Comparison of ENCODE assay signal across 23 cellular contexts in genomic region chr9:81578606-81579005, GRCh38.
DNase-seq lines count a peak whose midpoint lies in the region; ATAC-seq and TF ChIP-seq lines count a peak whose summit lies in the region.
"Had no signal": no experiment of that assay in that cellular context is flagged by ENCODE, and none has a peak within 500 bp of the region (broad histone marks: within the 10 kb centered on the region; RNA-seq: fewer than 3 reads in every experiment).

No MANE protein-coding gene starts in this region.

- no peaks in the 10 kb centered on the region for H3F3A ChIP-seq in SK-N-SH (replicated peaks; ENCODE audit: insufficient read depth)

- no peaks in the 10 kb centered on the region for H3K9me3 Mint-ChIP-seq in WTC11
- H3K9me3 Mint-ChIP-seq: activated naive CD4-positive, alpha-beta T cell treated with anti-CD3 and anti-CD28 coated beads, Interleukin-2, amount 50 U/mL, for 24 hours; T-helper 1 cell treated with Interleukin-12 subunit alpha and Interleukin-12 subunit beta and Interleukin-4 antibody, amounts not matched to agents 30 μg/mL and 1 μg/mL, for 36 hours had no signal

- no peaks in the 10 kb centered on the region for H3K27me3 Mint-ChIP-seq in WTC11 (ENCODE audit: low read depth)
- H3K27me3 Mint-ChIP-seq: activated naive CD4-positive, alpha-beta T cell treated with anti-CD3 and anti-CD28 coated beads, Interleukin-2, amount 50 U/mL, for 24 hours; naive thymus-derived CD4-positive, alpha-beta T cell; stimulated activated naive CD8-positive, alpha-beta T cell treated with anti-CD3 and anti-CD28 coated beads, Interleukin-15, Interleukin-2, amounts not matched to agents 100 ng/mL and 50 ng/mL, for 24 hours had no signal

- POLR2A ChIA-PET in SK-N-SH (lab: Yijun Ruan, JAX) (no interaction called here), WTC11 (lab: Charles Lee) (interaction anchor here (0.6 kb wide), 1 partner anchor 39 kb away, joined by 6 read pairs; no protein-coding TSS in a partner anchor)

- TF ChIP-seq EP300 in SK-N-SH (IDR thresholded peaks at IDR 0.05; ENCODE audit: borderline replicate concordance in 1 of 2, low read depth in 1 of 2, low read length in 1 of 2), result no peak

- H3K4me2 ChIP-seq in SK-N-SH, result no peak overlapping the region

- H3K9me2 ChIP-seq in SK-N-SH, result no peaks in the 10 kb centered on the region

- H3K79me2 ChIP-seq in SK-N-SH (ENCODE audit: insufficient read depth), result no peaks in the 10 kb centered on the region

- H3K36me3 Mint-ChIP-seq in WTC11, result peaks cover 35% of the 10 kb centered on the region
- H3K36me3 Mint-ChIP-seq: activated naive CD4-positive, alpha-beta T cell treated with anti-CD3 and anti-CD28 coated beads, Interleukin-2, amount 50 U/mL, for 24 hours; naive thymus-derived CD4-positive, alpha-beta T cell had no signal

- H3K9me3 ChIP-seq in SK-N-SH, result no peaks in the 10 kb centered on the region
- H3K9me3 ChIP-seq: body of pancreas, esophagus muscularis mucosa, transverse colon had no signal

- peaks cover 3 to 9% of the 10 kb centered on the region in 2 experiments for H3K36me3 ChIP-seq in SK-N-SH (replicated peaks in 1 of 2; ENCODE audit: control insufficient read depth in 1 of 2, insufficient read depth in 2 of 2, low read length in 1 of 2)
- H3K36me3 ChIP-seq: transverse colon had no signal

- H3K4me1 Mint-ChIP-seq in WTC11, result peaks cover 37% of the 10 kb centered on the region
- H3K4me1 Mint-ChIP-seq: activated naive CD4-positive, alpha-beta T cell treated with anti-CD3 and anti-CD28 coated beads, Interleukin-2, amount 50 U/mL, for 24 hours; naive thymus-derived CD4-positive, alpha-beta T cell had no signal

- DNase-seq in SK-N-SH, result no peak
- no peak for DNase-seq in WTC11 (ENCODE audit: low spot score)
- peak; percentile 53 for DNase-seq in hepatic stellate cell (ENCODE audit: low spot score)
- DNase-seq in dermis blood vessel endothelial cell, result no peak
- no peak for DNase-seq in NCI-H2227 treated with DMSO at 0.1 percent for 48 hours (lab: John Stamatoyannopoulos, UW)
- DNase-seq in activated T-cell treated with anti-CD3 and anti-CD28 coated beads for 4 hours, result no peak
- DNase-seq: activated CD4-positive, alpha-beta T cell treated with anti-CD3 and anti-CD28 coated beads for 48 hours; body of pancreas; naive thymus-derived CD4-positive, alpha-beta T cell; NCI-H1105 treated with DMSO at 0.1 percent for 48 hours; NCI-H2081; retina; stimulated activated CD4-positive, alpha-beta T cell treated with anti-CD3 and anti-CD28 coated beads, Interleukin-12 subunit alpha, Interleukin-12 subunit beta, amount 100 ng/mL, for 4 hours; transverse colon had no signal

- ATAC-seq in SK-N-SH treated with all-trans-retinoic acid at 6 μM for 48 hours (peak; percentile 45; the same call in 2 of the 3 replicates), WTC11 (no peak), GM18519 (IDR thresholded peaks at IDR 0.05; ENCODE audit: low FRiP score, unreplicated experiment) (no peak)
- ATAC-seq: body of pancreas; naive thymus-derived CD4-positive, alpha-beta T cell; Panc1 had no signal

- H3K4me3 ChIP-seq in SK-N-SH (ENCODE audit: low read depth in 2 of 2, low read length in 1 of 2), result no peak overlapping the region
- H3K4me3 ChIP-seq: body of pancreas, esophagus muscularis mucosa, transverse colon had no signal

- no peak overlapping the region for H3K9ac ChIP-seq in SK-N-SH

- H3K4me1 ChIP-seq in SK-N-SH (ENCODE audit: control insufficient read depth in 1 of 2, insufficient read depth in 2 of 2, low read depth in 1 of 2, low read length in 1 of 2), result no peaks in the 10 kb centered on the region; a peak in 1 of 4 replicates
- H3K4me1 ChIP-seq: body of pancreas, transverse colon had no signal

- CTCF ChIA-PET in SK-N-SH (lab: Yijun Ruan, JAX) (no interaction called here), WTC11 (lab: Charles Lee) (no interaction called here)

- H3K4me3 Mint-ChIP-seq in WTC11, result no peak overlapping the region
- H3K4me3 Mint-ChIP-seq: activated naive CD4-positive, alpha-beta T cell treated with anti-CD3 and anti-CD28 coated beads, Interleukin-2, amount 50 U/mL, for 24 hours; CD14-positive monocyte; naive thymus-derived CD4-positive, alpha-beta T cell; stimulated activated naive CD8-positive, alpha-beta T cell treated with anti-CD3 and anti-CD28 coated beads, Interleukin-15, Interleukin-2, amounts not matched to agents 100 ng/mL and 50 ng/mL, for 24 hours; T-helper 1 cell treated with Interleukin-12 subunit alpha and Interleukin-12 subunit beta and Interleukin-4 antibody, amounts not matched to agents 30 μg/mL and 1 μg/mL, for 36 hours had no signal

- no peak overlapping the region for H2AFZ ChIP-seq in SK-N-SH (ENCODE audit: low read depth)

- TF ChIP-seq CTCF in SK-N-SH (IDR thresholded peaks at IDR 0.05) (no peak), WTC11 (IDR thresholded peaks at IDR 0.05) (no peak)

- no peaks in the 10 kb centered on the region for H4K20me1 ChIP-seq in SK-N-SH (ENCODE audit: insufficient read depth)

- TF ChIP-seq RAD21 in SK-N-SH (IDR thresholded peaks at IDR 0.05; ENCODE audit: low read length), result no peak

- H3K27ac Mint-ChIP-seq in WTC11, result peak overlapping the region; percentile 57
- H3K27ac Mint-ChIP-seq: activated naive CD4-positive, alpha-beta T cell treated with anti-CD3 and anti-CD28 coated beads, Interleukin-2, amount 50 U/mL, for 24 hours; naive thymus-derived CD4-positive, alpha-beta T cell; stimulated activated naive CD8-positive, alpha-beta T cell treated with anti-CD3 and anti-CD28 coated beads, Interleukin-15, Interleukin-2, amounts not matched to agents 100 ng/mL and 50 ng/mL, for 24 hours; T-helper 1 cell treated with Interleukin-12 subunit alpha and Interleukin-12 subunit beta and Interleukin-4 antibody, amounts not matched to agents 30 μg/mL and 1 μg/mL, for 36 hours had no signal

- H3K27ac ChIP-seq in SK-N-SH (ENCODE audit: low read depth in 2 of 2, low read length in 1 of 2), result no peak overlapping the region; a peak in 1 of 4 replicates
- H3K27ac ChIP-seq: 22Rv1, body of pancreas, esophagus muscularis mucosa, transverse colon had no signal

- no peaks in the 10 kb centered on the region for H3K27me3 ChIP-seq in SK-N-SH (ENCODE audit: insufficient read depth)
- H3K27me3 ChIP-seq: body of pancreas, esophagus muscularis mucosa, transverse colon had no signal

TF ChIP-seq in SK-N-SH treated with all-trans-retinoic acid at 6 μM for 48 hours, 23 proteins besides CTCF, POLR2A, EP300 and RAD21 (continues in another document):
- TF ChIP-seq PATZ1 (CRISPR knock-in tag; IDR thresholded peaks at IDR 0.05; ENCODE audit: borderline replicate concordance) (no peak), RARB (CRISPR knock-in tag; IDR thresholded peaks at IDR 0.05) (no peak), ISL1 (CRISPR knock-in tag; IDR thresholded peaks at IDR 0.05) (no peak), OSR1 (CRISPR knock-in tag; IDR thresholded peaks at IDR 0.05) (no peak)

TF ChIP-seq in SK-N-SH, 30 proteins besides CTCF, POLR2A, EP300 and RAD21:
- no peak for TF ChIP-seq RCOR1 (IDR thresholded peaks at IDR 0.05; ENCODE audit: low read length)
- TF ChIP-seq TAF1 (IDR thresholded peaks at IDR 0.05; ENCODE audit: borderline replicate concordance, low read depth, low read length), result no peak
- TF ChIP-seq JUND (IDR thresholded peaks at IDR 0.05), result no peak
- no peak for TF ChIP-seq RXRA (IDR thresholded peaks at IDR 0.05; ENCODE audit: borderline replicate concordance, low read depth)
- TF ChIP-seq, protein P1, sequence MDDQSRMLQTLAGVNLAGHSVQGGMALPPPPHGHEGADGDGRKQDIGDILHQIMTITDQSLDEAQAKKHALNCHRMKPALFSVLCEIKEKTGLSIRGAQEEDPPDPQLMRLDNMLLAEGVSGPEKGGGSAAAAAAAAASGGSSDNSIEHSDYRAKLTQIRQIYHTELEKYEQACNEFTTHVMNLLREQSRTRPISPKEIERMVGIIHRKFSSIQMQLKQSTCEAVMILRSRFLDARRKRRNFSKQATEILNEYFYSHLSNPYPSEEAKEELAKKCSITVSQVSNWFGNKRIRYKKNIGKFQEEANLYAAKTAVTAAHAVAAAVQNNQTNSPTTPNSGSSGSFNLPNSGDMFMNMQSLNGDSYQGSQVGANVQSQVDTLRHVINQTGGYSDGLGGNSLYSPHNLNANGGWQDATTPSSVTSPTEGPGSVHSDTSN (IDR thresholded peaks at IDR 0.05), result no peak
- TF ChIP-seq RFX5 (IDR thresholded peaks at IDR 0.05; ENCODE audit: low read length), result no peak
- no peak for TF ChIP-seq SMC3 (IDR thresholded peaks at IDR 0.05; ENCODE audit: low read depth, low read length)
- no peak for TF ChIP-seq GABPA (IDR thresholded peaks at IDR 0.05; ENCODE audit: low read depth)

TF ChIP-seq in WTC11, 78 proteins besides CTCF, POLR2A, EP300 and RAD21 (continues in another document):
- no peak for TF ChIP-seq CBFB (CRISPR knock-in tag; IDR thresholded peaks at IDR 0.05; ENCODE audit: low read depth)
- TF ChIP-seq ZBTB21 (CRISPR knock-in tag; IDR thresholded peaks at IDR 0.05; ENCODE audit: borderline replicate concordance), result no peak
- TF ChIP-seq, protein P2, sequence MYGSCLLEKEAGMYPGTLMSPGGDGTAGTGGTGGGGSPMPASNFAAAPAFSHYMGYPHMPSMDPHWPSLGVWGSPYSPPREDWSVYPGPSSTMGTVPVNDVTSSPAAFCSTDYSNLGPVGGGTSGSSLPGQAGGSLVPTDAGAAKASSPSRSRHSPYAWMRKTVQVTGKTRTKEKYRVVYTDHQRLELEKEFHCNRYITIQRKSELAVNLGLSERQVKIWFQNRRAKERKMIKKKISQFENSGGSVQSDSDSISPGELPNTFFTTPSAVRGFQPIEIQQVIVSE (CRISPR knock-in tag; IDR thresholded peaks at IDR 0.05; ENCODE audit: borderline replicate concordance), result no peak
- TF ChIP-seq, protein P3, sequence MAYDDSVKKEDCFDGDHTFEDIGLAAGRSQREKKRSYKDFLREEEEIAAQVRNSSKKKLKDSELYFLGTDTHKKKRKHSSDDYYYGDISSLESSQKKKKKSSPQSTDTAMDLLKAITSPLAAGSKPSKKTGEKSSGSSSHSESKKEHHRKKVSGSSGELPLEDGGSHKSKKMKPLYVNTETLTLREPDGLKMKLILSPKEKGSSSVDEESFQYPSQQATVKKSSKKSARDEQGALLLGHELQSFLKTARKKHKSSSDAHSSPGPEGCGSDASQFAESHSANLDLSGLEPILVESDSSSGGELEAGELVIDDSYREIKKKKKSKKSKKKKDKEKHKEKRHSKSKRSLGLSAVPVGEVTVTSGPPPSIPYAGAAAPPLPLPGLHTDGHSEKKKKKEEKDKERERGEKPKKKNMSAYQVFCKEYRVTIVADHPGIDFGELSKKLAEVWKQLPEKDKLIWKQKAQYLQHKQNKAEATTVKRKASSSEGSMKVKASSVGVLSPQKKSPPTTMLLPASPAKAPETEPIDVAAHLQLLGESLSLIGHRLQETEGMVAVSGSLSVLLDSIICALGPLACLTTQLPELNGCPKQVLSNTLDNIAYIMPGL (CRISPR knock-in tag; IDR thresholded peaks at IDR 0.05), result no peak
- TF ChIP-seq, protein P4, sequence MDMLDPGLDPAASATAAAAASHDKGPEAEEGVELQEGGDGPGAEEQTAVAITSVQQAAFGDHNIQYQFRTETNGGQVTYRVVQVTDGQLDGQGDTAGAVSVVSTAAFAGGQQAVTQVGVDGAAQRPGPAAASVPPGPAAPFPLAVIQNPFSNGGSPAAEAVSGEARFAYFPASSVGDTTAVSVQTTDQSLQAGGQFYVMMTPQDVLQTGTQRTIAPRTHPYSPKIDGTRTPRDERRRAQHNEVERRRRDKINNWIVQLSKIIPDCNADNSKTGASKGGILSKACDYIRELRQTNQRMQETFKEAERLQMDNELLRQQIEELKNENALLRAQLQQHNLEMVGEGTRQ (CRISPR knock-in tag; IDR thresholded peaks at IDR 0.05), result no peak
- TF ChIP-seq NFATC4 (CRISPR knock-in tag; IDR thresholded peaks at IDR 0.05), result no peak
